In the genomic region with DNA sequence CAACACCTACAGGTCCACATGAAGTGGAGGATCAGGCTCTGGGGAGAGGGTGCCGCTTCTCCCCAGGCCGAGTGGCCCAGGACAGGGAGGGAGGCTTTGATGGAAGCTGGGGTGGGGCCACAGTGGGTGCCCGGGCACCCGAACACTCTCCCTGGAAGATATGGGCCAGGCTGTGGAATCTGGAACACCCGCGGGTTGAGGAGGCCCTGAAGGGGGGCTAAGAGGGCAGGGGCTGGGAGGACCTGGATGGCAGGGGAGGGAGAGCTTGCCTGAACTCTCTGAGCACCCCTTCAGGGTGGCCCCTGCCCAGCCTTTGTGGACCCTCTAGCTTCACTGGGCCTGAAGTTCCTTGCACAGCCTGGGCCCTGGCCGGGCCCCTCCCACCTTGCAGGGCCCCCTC, we compare ENCODE assay signal across 1 cellular context.
TF ChIP-seq lines count a peak whose summit lies in the region.

No MANE protein-coding gene starts in this region.

TF ChIP-seq in HepG2, 621 proteins besides CTCF, POLR2A, EP300 and RAD21:
- TF ChIP-seq FOXC1 (CRISPR knock-in tag; IDR thresholded peaks at IDR 0.05; ENCODE audit: borderline replicate concordance), result no peak
- no peak for TF ChIP-seq MTA3 (CRISPR knock-in tag; IDR thresholded peaks at IDR 0.05)
- TF ChIP-seq TBL1XR1 (IDR thresholded peaks at IDR 0.05; ENCODE audit: borderline replicate concordance, low read length, partially characterized antibody), result no peak
- TF ChIP-seq ZNF589 (CRISPR knock-in tag; conservative IDR thresholded peaks at IDR 0.05), result no peak
- no peak for TF ChIP-seq ZNF224 (CRISPR knock-in tag; IDR thresholded peaks at IDR 0.05)
- no peak for TF ChIP-seq ZNF33A (CRISPR knock-in tag; IDR thresholded peaks at IDR 0.05; ENCODE audit: borderline replicate concordance)
- TF ChIP-seq PLRG1 (conservative IDR thresholded peaks at IDR 0.05), result no peak
